ENCODE assay signal across 32 cellular contexts in genomic region chr1:15071936-15072335, GRCh38.
"Had no signal": no experiment of that assay in that cellular context is flagged by ENCODE, and none has a peak within 500 bp of the region (broad histone marks: within the 10 kb centered on the region; RNA-seq: fewer than 3 reads in every experiment).

No MANE protein-coding gene starts in this region.

- H3K4me3 ChIP-seq: ovary, psoas muscle, skin epidermis, smooth muscle cell, spleen, suprapubic skin, testis, tibial nerve, upper lobe of left lung, vagina had no signal

- ATAC-seq: naive thymus-derived CD8-positive, alpha-beta T cell; natural killer cell treated with Interleukin-12 subunit alpha and Interleukin-12 subunit beta and Interleukin-15 and Interleukin-18, amount 100 ng/mL, for 72 hours; psoas muscle; right cardiac atrium; sciatic nerve; stimulated activated memory B cell treated with anti-CD40 and anti-IgM and Interleukin-4, amounts not matched to agents 10 μg/mL and 1 μg/mL and 100 μg/mL, for 72 hours; stimulated activated naive CD8-positive, alpha-beta T cell treated with anti-CD3 and anti-CD28 coated beads, Interleukin-15, amount 100 ng/mL, for 72 hours; stimulated activated naive CD8-positive, alpha-beta T cell treated with anti-CD3 and anti-CD28 coated beads, Interleukin-15, Interleukin-2, amounts not matched to agents 100 U/mL and 50 U/mL, for 24 hours had no signal

- H3K9me3 Mint-ChIP-seq: naive B cell; naive thymus-derived CD8-positive, alpha-beta T cell; natural killer cell treated with Interleukin-12 subunit alpha and Interleukin-12 subunit beta and Interleukin-15 and Interleukin-18, amount 100 ng/mL, for 72 hours; nephron progenitor cell; neural crest cell; stimulated activated memory B cell treated with anti-CD40 and anti-IgM and Interleukin-4, amounts not matched to agents 10 μg/mL and 1 μg/mL and 100 μg/mL, for 72 hours; stimulated activated naive CD8-positive, alpha-beta T cell treated with anti-CD3 and anti-CD28 coated beads, Interleukin-15, amount 100 ng/mL, for 72 hours had no signal

- H3K9me3 ChIP-seq: neutrophil, ovary, psoas muscle, spleen, suprapubic skin, testis, upper lobe of left lung, vagina had no signal

- H3K79me2 ChIP-seq: parathyroid adenoma had no signal

- H3K4me2 ChIP-seq: smooth muscle cell had no signal

- H3K27ac Mint-ChIP-seq: progenitor cell of endocrine pancreas; stimulated activated memory B cell treated with anti-CD40 and anti-IgM and Interleukin-4, amounts not matched to agents 10 μg/mL and 1 μg/mL and 100 μg/mL, for 72 hours; stimulated activated naive CD8-positive, alpha-beta T cell treated with anti-CD3 and anti-CD28 coated beads, Interleukin-15, amount 100 ng/mL, for 72 hours had no signal

- H3K27me3 Mint-ChIP-seq: naive B cell; naive thymus-derived CD8-positive, alpha-beta T cell; progenitor cell of endocrine pancreas; stimulated activated memory B cell treated with anti-CD40 and anti-IgM and Interleukin-4, amounts not matched to agents 10 μg/mL and 1 μg/mL and 100 μg/mL, for 72 hours; stimulated activated naive CD8-positive, alpha-beta T cell treated with anti-CD3 and anti-CD28 coated beads, Interleukin-15, amount 100 ng/mL, for 72 hours had no signal

- H3K36me3 Mint-ChIP-seq: naive B cell; naive thymus-derived CD8-positive, alpha-beta T cell; natural killer cell treated with Interleukin-12 subunit alpha and Interleukin-12 subunit beta and Interleukin-15 and Interleukin-18, amount 100 ng/mL, for 72 hours; stimulated activated memory B cell treated with anti-CD40 and anti-IgM and Interleukin-4, amounts not matched to agents 10 μg/mL and 1 μg/mL and 100 μg/mL, for 72 hours had no signal

- H3K4me1 Mint-ChIP-seq: naive B cell; neural crest cell; stimulated activated memory B cell treated with anti-CD40 and anti-IgM and Interleukin-4, amounts not matched to agents 10 μg/mL and 1 μg/mL and 100 μg/mL, for 72 hours had no signal

- FAIRE-seq: urothelium cell line had no signal

- DNase-seq: naive B cell; naive thymus-derived CD8-positive, alpha-beta T cell; nephron progenitor cell; nucleus accumbens; ovary; psoas muscle; right cardiac atrium; spleen; stimulated activated CD4-positive, alpha-beta T cell treated with anti-CD3 and anti-CD28 coated beads, Interleukin-12 subunit alpha, Interleukin-12 subunit beta, amount 100 ng/mL, for 4 hours; stimulated activated CD4-positive, alpha-beta T cell treated with anti-CD3 and anti-CD28 coated beads, Interleukin-1b, Interleukin-23, amount 100 ng/mL, for 48 hours; stimulated activated CD4-positive, alpha-beta T cell treated with anti-CD3 and anti-CD28 coated beads, Interleukin-4, amount 100 ng/mL, for 1 hour; stimulated activated CD4-positive, alpha-beta T cell treated with anti-CD3 and anti-CD28 coated beads, Interleukin-4, amount 100 ng/mL, for 4 hours; stimulated activated CD8-positive, alpha-beta memory T cell treated with anti-CD3 and anti-CD28 coated beads, Interleukin-4, amount 100 ng/mL, for 48 hours; stimulated activated naive CD4-positive, alpha-beta T cell; stimulated activated naive CD8-positive, alpha-beta T cell treated with anti-CD3 and anti-CD28 coated beads, Interleukin-15, amount 100 ng/mL, for 72 hours; stimulated activated naive CD8-positive, alpha-beta T cell treated with anti-CD3 and anti-CD28 coated beads, Interleukin-15, Interleukin-2, amounts not matched to agents 100 U/mL and 50 U/mL, for 24 hours; substantia nigra; testis; upper lobe of left lung had no signal

- H2AFZ ChIP-seq: parathyroid adenoma had no signal

- H3K27ac ChIP-seq: neutrophil, ovary, parathyroid adenoma, psoas muscle, skin epidermis, suprapubic skin, testis, tibial nerve, upper lobe of left lung, vagina had no signal

- H3K36me3 ChIP-seq: neutrophil, ovary, tibial nerve, upper lobe of left lung, vagina had no signal

- H3K4me1 ChIP-seq: parathyroid adenoma, psoas muscle, spleen, suprapubic skin, tibial nerve, vagina had no signal

- H3K27me3 ChIP-seq: neutrophil, ovary, spleen, suprapubic skin, testis, tibial nerve, upper lobe of left lung, vagina had no signal

- H3K4me3 Mint-ChIP-seq: naive B cell; naive thymus-derived CD8-positive, alpha-beta T cell; natural killer cell treated with Interleukin-12 subunit alpha and Interleukin-12 subunit beta and Interleukin-15 and Interleukin-18, amount 100 ng/mL, for 72 hours; nephron progenitor cell; neural crest cell; stimulated activated memory B cell treated with anti-CD40 and anti-IgM and Interleukin-4, amounts not matched to agents 10 μg/mL and 1 μg/mL and 100 μg/mL, for 72 hours; stimulated activated naive CD8-positive, alpha-beta T cell treated with anti-CD3 and anti-CD28 coated beads, Interleukin-15, amount 100 ng/mL, for 72 hours had no signal

- H3K9ac ChIP-seq: parathyroid adenoma had no signal
